12 cellular contexts compared by ENCODE assay signal in genomic region chr19:7788933-7789323, GRCh38. TPM values are rescaled to one million over a fixed set of nuclear protein-coding genes. Genes with fewer than 3 reads are reported as not detected.
DNase-seq lines count a peak whose midpoint lies in the region; ATAC-seq, FAIRE-seq and TF ChIP-seq lines count a peak whose summit lies in the region.
"Had no signal": no experiment of that assay in that cellular context is flagged by ENCODE, and none has a peak within 500 bp of the region (broad histone marks: within the 10 kb centered on the region; RNA-seq: fewer than 3 reads in every experiment).

No MANE protein-coding gene starts in this region.

- H3K4me3 Mint-ChIP-seq in activated T-helper 17 cell treated with anti-CD3 and anti-CD28 coated beads, Interleukin-2, amount 50 U/mL, for 72 hours = peak overlapping the region; percentile 23

- no peaks in the 10 kb centered on the region for H3K9me3 ChIP-seq in psoas muscle

- no peak for TF ChIP-seq CTCF in psoas muscle (IDR thresholded peaks at IDR 0.05)

- peaks cover 23% of the 10 kb centered on the region for H3K27me3 Mint-ChIP-seq in activated T-helper 17 cell treated with anti-CD3 and anti-CD28 coated beads, Interleukin-2, amount 50 U/mL, for 72 hours

- no peaks in the 10 kb centered on the region for H3K36me3 ChIP-seq in psoas muscle (ENCODE audit: insufficient read depth in 1 of 2, low read depth in 1 of 2)

- H3K27me3 ChIP-seq in psoas muscle (ENCODE audit: insufficient read depth in 3 of 3, low read length in 2 of 3) = peaks cover 0 to 37% (median 4%) of the 10 kb centered on the region in 3 donors

- DNase-seq in GM12891 (ENCODE audit: insufficient read length, low spot score) (no peak), left colon (no peak), psoas muscle (no peak), DMS 273 (lab: John Stamatoyannopoulos, UW; ENCODE audit: unreplicated experiment) (no peak), DMS79 (lab: John Stamatoyannopoulos, UW) (no peak)
- DNase-seq: foreskin melanocyte, NCI-H187, NCI-H446 treated with DMSO at 0.1 percent for 48 hours had no signal

- FAIRE-seq in GM12891 (lab: Jason Lieb, UNC) = peak; percentile 13

- ATAC-seq in activated T-helper 17 cell treated with anti-CD3 and anti-CD28 coated beads, Interleukin-2, amount 50 U/mL, for 72 hours (replicated peaks) = no peak
- ATAC-seq in left colon (peak; percentile 15), psoas muscle (no peak), HG02759 (IDR thresholded peaks at IDR 0.05; ENCODE audit: unreplicated experiment) (no peak)

- no peak overlapping the region for H3K27ac Mint-ChIP-seq in activated T-helper 17 cell treated with anti-CD3 and anti-CD28 coated beads, Interleukin-2, amount 50 U/mL, for 72 hours

- intact Hi-C loops in left colon (cut with DNase I, micrococcal nuclease) = no loop called here
- intact Hi-C loops in psoas muscle (cut with DNase I) = no loop called here

- no peaks in the 10 kb centered on the region for H3K36me3 Mint-ChIP-seq in activated T-helper 17 cell treated with anti-CD3 and anti-CD28 coated beads, Interleukin-2, amount 50 U/mL, for 72 hours (ENCODE audit: low read depth)

- no peaks in the 10 kb centered on the region for H3K9me3 Mint-ChIP-seq in activated T-helper 17 cell treated with anti-CD3 and anti-CD28 coated beads, Interleukin-2, amount 50 U/mL, for 72 hours
- H3K9me3 Mint-ChIP-seq: activated T-cell treated with anti-CD3 and anti-CD28 coated beads, Interleukin-2, amount 50 U/mL, for 4 hours had no signal

- H3K27ac ChIP-seq in psoas muscle = no peak overlapping the region

- TF ChIP-seq POLR2A in GM12891 (IDR thresholded peaks at IDR 0.05; ENCODE audit: low read depth, low read length) = no peak

- no peaks in the 10 kb centered on the region for H3K4me1 Mint-ChIP-seq in activated T-helper 17 cell treated with anti-CD3 and anti-CD28 coated beads, Interleukin-2, amount 50 U/mL, for 72 hours

- WGBS in psoas muscle, 3 donors = 2 to 5% (median 2%) methylated on average over 17 to 23 of the region's 23 CpGs

- no peaks in the 10 kb centered on the region for H3K4me1 ChIP-seq in psoas muscle

- H3K4me3 ChIP-seq in psoas muscle = peak overlapping the region; percentile 36

TF ChIP-seq in GM12891, 5 proteins besides CTCF, POLR2A, EP300 and RAD21:
- no peak for TF ChIP-seq POU2F2 (IDR thresholded peaks at IDR 0.05; ENCODE audit: low read depth, low read length)
- no peak for TF ChIP-seq SPI1 (IDR thresholded peaks at IDR 0.05; ENCODE audit: low read depth, low read length)
- no peak for TF ChIP-seq PAX5 (IDR thresholded peaks at IDR 0.05; ENCODE audit: insufficient read depth, low read length, severe bottlenecking)
- TF ChIP-seq TAF1 (IDR thresholded peaks at IDR 0.05; ENCODE audit: low read depth, low read length) = no peak
- TF ChIP-seq POLR2AphosphoS5 (IDR thresholded peaks at IDR 0.05; ENCODE audit: low read depth, low read length) = no peak

RNA-seq across cellular contexts. Expression of gene CLEC4M, which starts 25.9 kb away (rescaled TPM):
- polyA plus RNA-seq in GM12891 (2012; ENCODE audit: low read depth, missing spikeins) = 0.18 TPM
- not detected for total RNA-seq in activated T-helper 17 cell treated with anti-CD3 and anti-CD28 coated beads, Interleukin-2, amount 50 U/mL, for 72 hours
- total RNA-seq in left colon (not detected), psoas muscle (not detected)
- not detected for polyA plus RNA-seq in psoas muscle
- total RNA-seq: activated T-cell treated with anti-CD3 and anti-CD28 coated beads, Interleukin-2, amount 50 U/mL, for 4 hours; MCF 10A had no signal

RNA-seq across cellular contexts. Expression of gene EVI5L, which starts 41.1 kb away (rescaled TPM):
- 7.7 TPM for polyA plus RNA-seq in GM12891 (2012; ENCODE audit: low read depth, missing spikeins)
- 1 to 10 TPM; 3.6 to 4.5 TPM for total RNA-seq in activated T-helper 17 cell treated with anti-CD3 and anti-CD28 coated beads, Interleukin-2, amount 50 U/mL, for 72 hours
- total RNA-seq in left colon (10 to 100 TPM; 10.5 to 13.1 TPM), psoas muscle (10 to 100 TPM; 13.9 to 25.9 (median 22.2) TPM)
- polyA plus RNA-seq in psoas muscle = 10 to 100 TPM in 2 of 3 donors, 1 to 10 TPM in 1; 5.8 to 10.7 (median 10.0) TPM

RNA-seq across cellular contexts. Expression of gene CD209, which starts 41.6 kb away (rescaled TPM):
- 0.13 TPM for polyA plus RNA-seq in GM12891 (2012; ENCODE audit: low read depth, missing spikeins)
- total RNA-seq in activated T-helper 17 cell treated with anti-CD3 and anti-CD28 coated beads, Interleukin-2, amount 50 U/mL, for 72 hours = not detected
- 10 to 100 TPM in 1 of 2 donors, 1 to 10 TPM in 1; 2.6 to 12.1 TPM for total RNA-seq in left colon
- 10 to 100 TPM in 1 of 4 donors, 1 to 10 TPM in 3; 2.7 to 13.8 (median 3.0) TPM for total RNA-seq in psoas muscle
- under 1 TPM; 0.11 to 0.42 (median 0.30) TPM for polyA plus RNA-seq in psoas muscle
- total RNA-seq: activated T-cell treated with anti-CD3 and anti-CD28 coated beads, Interleukin-2, amount 50 U/mL, for 4 hours; MCF 10A had no signal

RNA-seq across cellular contexts. Expression of gene CLEC4G, which starts 57.0 kb away (rescaled TPM):
- 2.7 TPM for polyA plus RNA-seq in GM12891 (2012; ENCODE audit: low read depth, missing spikeins)
- total RNA-seq in activated T-helper 17 cell treated with anti-CD3 and anti-CD28 coated beads, Interleukin-2, amount 50 U/mL, for 72 hours = not detected
- total RNA-seq in left colon (1 to 10 TPM in 1 of 2 donors, not detected in 1; 1.3 TPM), psoas muscle (under 1 TPM in 3 of 4 donors, not detected in 1; 0.38 to 0.69 (median 0.50) TPM)
- under 1 TPM in 2 of 3 donors, not detected in 1; 0.08 to 0.14 TPM for polyA plus RNA-seq in psoas muscle
- total RNA-seq: activated T-cell treated with anti-CD3 and anti-CD28 coated beads, Interleukin-2, amount 50 U/mL, for 4 hours; MCF 10A had no signal
